ENCODE assay signal across 32 cellular contexts in genomic region chr2:8508766-8509165, GRCh38.
"Had no signal": no experiment of that assay in that cellular context is flagged by ENCODE, and none has a peak within 500 bp of the region (broad histone marks: within the 10 kb centered on the region; RNA-seq: fewer than 3 reads in every experiment).

No MANE protein-coding gene starts in this region.

- H3K27ac Mint-ChIP-seq: activated CD4-positive, alpha-beta T cell treated with anti-CD3 and anti-CD28 coated beads, Interleukin-2, amount 10 ng/mL, durations not matched to agents 24 days and 14 days; activated CD8-positive, alpha-beta T cell treated with anti-CD3 and anti-CD28 coated beads for 36 hours; activated naive CD4-positive, alpha-beta T cell treated with anti-CD3 and anti-CD28 coated beads for 36 hours; activated naive CD8-positive, alpha-beta T cell; activated T-helper 1 cell treated with anti-CD3 and anti-CD28 coated beads, Interleukin-12 subunit alpha, Interleukin-12 subunit beta, Interleukin-2, Interleukin-4 antibody, amounts not matched to agents 30 ng/mL and 10 ng/mL and 1 ng/mL, durations not matched to agents 14 hours and 24 hours and 36 hours; T-helper 1 cell treated with Interleukin-12 subunit alpha and Interleukin-12 subunit beta and Interleukin-4 antibody, amounts not matched to agents 30 μg/mL and 1 μg/mL, for 36 hours; T-helper 2 cell treated with Interferon-gamma antibody and Interleukin-4, amounts not matched to agents 5 μg/mL and 100 μg/mL, for 36 hours had no signal

- H3K4me1 ChIP-seq: ascending aorta, Peyer's patch had no signal

- ATAC-seq: activated CD8-positive, alpha-beta T cell treated with anti-CD3 and anti-CD28 coated beads for 36 hours; activated T-cell treated with anti-CD3 and anti-CD28 coated beads, Interleukin-2, amount 50 U/mL, for 4 hours; PC-3 had no signal

- H3K36me3 ChIP-seq: ascending aorta, MG63, Peyer's patch, SJSA1 had no signal

- H3K9me3 ChIP-seq: ascending aorta, MG63, Peyer's patch, SJSA1, SK-N-SH had no signal

- H3K4me3 Mint-ChIP-seq: activated CD4-positive, alpha-beta T cell treated with anti-CD3 and anti-CD28 coated beads, Interleukin-2, amount 10 ng/mL, durations not matched to agents 24 days and 14 days; activated CD8-positive, alpha-beta T cell treated with anti-CD3 and anti-CD28 coated beads for 36 hours; activated naive CD4-positive, alpha-beta T cell treated with anti-CD3 and anti-CD28 coated beads for 36 hours; activated naive CD8-positive, alpha-beta T cell; activated T-cell treated with anti-CD3 and anti-CD28 coated beads, Interleukin-2, amount 50 U/mL, for 4 hours; activated T-helper 1 cell treated with anti-CD3 and anti-CD28 coated beads, Interleukin-12 subunit alpha, Interleukin-12 subunit beta, Interleukin-2, Interleukin-4 antibody, amounts not matched to agents 30 ng/mL and 10 ng/mL and 1 ng/mL, durations not matched to agents 14 hours and 24 hours and 36 hours; T-helper 1 cell treated with Interleukin-12 subunit alpha and Interleukin-12 subunit beta and Interleukin-4 antibody, amounts not matched to agents 30 μg/mL and 1 μg/mL, for 36 hours; T-helper 2 cell treated with Interferon-gamma antibody and Interleukin-4, amounts not matched to agents 5 μg/mL and 100 μg/mL, for 36 hours had no signal

- H3K27me3 Mint-ChIP-seq: activated CD8-positive, alpha-beta T cell treated with anti-CD3 and anti-CD28 coated beads for 36 hours; activated naive CD8-positive, alpha-beta T cell had no signal

- H3K4me3 ChIP-seq: ascending aorta, MG63, Peyer's patch, SJSA1 had no signal

- H3K27ac ChIP-seq: ascending aorta, Peyer's patch, SJSA1 had no signal

- DNase-seq: activated CD4-positive, alpha-beta T cell treated with anti-CD3 and anti-CD28 coated beads, Interleukin-2, amount 10 ng/mL, durations not matched to agents 24 days and 14 days; activated CD4-positive, alpha-beta T cell treated with anti-CD3 and anti-CD28 coated beads, Interleukin-2, amount 50 U/mL, for 4 hours; activated CD8-positive, alpha-beta T cell treated with anti-CD3 and anti-CD28 coated beads for 36 hours; activated gamma-delta T cell treated with Interleukin-2 at 50 U/mL for 16 hours; activated naive CD4-positive, alpha-beta T cell treated with anti-CD3 and anti-CD28 coated beads for 36 hours; activated T-cell treated with anti-CD3 and anti-CD28 coated beads for 4 hours; activated T-cell treated with anti-CD3 and anti-CD28 coated beads, Interleukin-2, amount 50 U/mL, for 4 hours; amygdala; Kasumi-1; KG1; MG63; NCI-H1048; NCI-H1436 treated with DMSO at 0.1 percent for 48 hours; NCI-H1694 treated with DMSO at 0.1 percent for 48 hours; NCI-H2029; NCI-H345; NCI-H510A; NCI-H526; NCI-H748 treated with DMSO at 0.1 percent for 48 hours; NK-92 treated with Interleukin-12 subunit alpha and Interleukin-12 subunit beta, amount 100 ng/mL, for 24 hours; PC-3; RPMI8226; SHP77 treated with DMSO at 0.1 percent for 48 hours; SK-N-SH had no signal

- H3K27me3 ChIP-seq: ascending aorta, MG63, Peyer's patch, SJSA1 had no signal

- FAIRE-seq: TTC549 had no signal
